ENCODE assay signal across 18 cellular contexts in the genomic region with DNA sequence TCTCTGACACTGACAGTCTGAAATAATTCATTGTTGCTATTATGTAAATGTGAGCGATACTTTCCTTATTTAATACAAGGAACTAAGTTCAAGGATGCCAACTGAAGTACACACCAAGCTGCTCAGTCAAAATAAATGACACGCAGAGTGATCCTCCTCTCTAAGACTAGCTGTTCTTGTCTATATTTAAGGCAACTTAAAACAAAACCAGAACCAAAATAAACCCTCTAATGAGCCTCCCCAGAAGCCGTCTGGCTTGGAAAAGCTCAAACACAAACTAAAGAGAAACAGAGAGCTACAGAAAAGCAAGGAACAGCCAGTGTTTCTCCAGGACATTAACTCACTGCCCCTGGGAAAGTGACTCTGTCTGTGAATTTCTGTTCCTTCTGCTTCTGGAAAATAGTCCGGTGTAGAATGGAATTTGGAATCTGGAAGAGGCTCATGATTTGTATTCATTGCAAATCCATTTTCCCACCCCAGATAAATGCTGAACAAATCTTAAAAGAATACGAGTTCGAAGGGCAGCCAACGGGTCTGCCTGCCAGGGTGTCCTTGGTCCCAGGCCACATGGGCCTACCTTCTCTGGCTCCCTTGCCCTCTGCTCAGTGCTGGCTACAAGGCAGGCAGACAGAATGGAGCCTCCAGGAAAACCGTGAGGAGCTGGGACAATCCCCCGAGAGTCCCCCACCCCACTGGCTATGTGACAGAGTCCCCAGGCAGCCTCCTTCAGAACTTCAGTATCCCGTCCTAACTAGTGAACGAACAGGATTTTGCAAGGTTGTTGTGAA. TPM values are rescaled to one million over a fixed set of nuclear protein-coding genes. Genes with fewer than 3 reads are reported as not detected.
DNase-seq lines count a peak whose midpoint lies in the region; TF ChIP-seq lines count a peak whose summit lies in the region.
"Had no signal": no experiment of that assay in that cellular context is flagged by ENCODE, and none has a peak within 500 bp of the region (broad histone marks: within the 10 kb centered on the region; RNA-seq: fewer than 3 reads in every experiment).

No MANE protein-coding gene starts in this region.

- H3K27ac Mint-ChIP-seq in activated T-helper 1 cell treated with anti-CD3 and anti-CD28 coated beads, Interleukin-12 subunit alpha, Interleukin-12 subunit beta, Interleukin-2, Interleukin-4 antibody, amounts not matched to agents 30 ng/mL and 10 ng/mL and 1 ng/mL, durations not matched to agents 14 hours and 24 hours and 36 hours = no peak overlapping the region
- H3K27ac Mint-ChIP-seq: CD8-positive, alpha-beta T cell had no signal

- H3K9me3 Mint-ChIP-seq in activated T-helper 1 cell treated with anti-CD3 and anti-CD28 coated beads, Interleukin-12 subunit alpha, Interleukin-12 subunit beta, Interleukin-2, Interleukin-4 antibody, amounts not matched to agents 30 ng/mL and 10 ng/mL and 1 ng/mL, durations not matched to agents 14 hours and 24 hours and 36 hours = no peaks in the 10 kb centered on the region
- H3K9me3 Mint-ChIP-seq: CD8-positive, alpha-beta T cell; neural progenitor cell had no signal

- no peaks in the 10 kb centered on the region for H3K36me3 ChIP-seq in rectal smooth muscle tissue (ENCODE audit: control insufficient read depth, insufficient read depth, low read length)
- no peaks in the 10 kb centered on the region for H3K36me3 ChIP-seq in vagina
- H3K36me3 ChIP-seq: brain microvascular endothelial cell, neural progenitor cell had no signal

- H3K9me3 ChIP-seq in vagina = no peaks in the 10 kb centered on the region

- no peak overlapping the region for H3K4me3 Mint-ChIP-seq in activated T-helper 1 cell treated with anti-CD3 and anti-CD28 coated beads, Interleukin-12 subunit alpha, Interleukin-12 subunit beta, Interleukin-2, Interleukin-4 antibody, amounts not matched to agents 30 ng/mL and 10 ng/mL and 1 ng/mL, durations not matched to agents 14 hours and 24 hours and 36 hours
- H3K4me3 Mint-ChIP-seq: CD8-positive, alpha-beta T cell; neural progenitor cell had no signal

- no peaks in the 10 kb centered on the region for H3K27me3 ChIP-seq in rectal smooth muscle tissue (ENCODE audit: control insufficient read depth, insufficient read depth, low read length)
- no peaks in the 10 kb centered on the region for H3K27me3 ChIP-seq in vagina
- H3K27me3 ChIP-seq: brain microvascular endothelial cell, neural progenitor cell had no signal

- no peak overlapping the region for H3K9ac ChIP-seq in rectal smooth muscle tissue (ENCODE audit: low read length)
- H3K9ac ChIP-seq: neural progenitor cell had no signal

- H3K27ac ChIP-seq in coronary artery (peak overlapping the region; percentile 84 to 90), rectal smooth muscle tissue (ENCODE audit: low read depth, low read length) (peak overlapping the region; percentile 35), vagina (peak overlapping the region; percentile 36)
- H3K27ac ChIP-seq: brain microvascular endothelial cell, neural progenitor cell had no signal

- DNase-seq in coronary artery (ENCODE audit: low spot score) (no peak), inferior parietal cortex (ENCODE audit: extremely low spot score) (peak; percentile 62), vagina (ENCODE audit: extremely low spot score in 2 of 2) (no peak), NK-92 (lab: John Stamatoyannopoulos, UW; ENCODE audit: unreplicated experiment) (no peak), iPS-NIHi11 (ENCODE audit: low spot score) (no peak)
- no peak for DNase-seq in activated T-helper 1 cell treated with anti-CD3 and anti-CD28 coated beads, Interleukin-12 subunit alpha, Interleukin-12 subunit beta, Interleukin-2, Interleukin-4 antibody, amounts not matched to agents 30 ng/mL and 10 ng/mL and 1 ng/mL, durations not matched to agents 14 hours and 24 hours and 36 hours (ENCODE audit: low spot score)
- DNase-seq: activated gamma-delta T cell treated with Interleukin-2 at 50 U/mL for 16 hours; brain microvascular endothelial cell; CD8-positive, alpha-beta T cell; kidney glomerular epithelial cell; NCI-H1694; NCI-H446 had no signal

- H3K4me3 ChIP-seq in coronary artery = no peak overlapping the region
- H3K4me3 ChIP-seq in rectal smooth muscle tissue (ENCODE audit: low read length) = no peak overlapping the region
- no peak overlapping the region for H3K4me3 ChIP-seq in vagina
- H3K4me3 ChIP-seq: neural progenitor cell, smooth muscle cell had no signal

- peaks cover 2% of the 10 kb centered on the region for H3K27me3 Mint-ChIP-seq in activated T-helper 1 cell treated with anti-CD3 and anti-CD28 coated beads, Interleukin-12 subunit alpha, Interleukin-12 subunit beta, Interleukin-2, Interleukin-4 antibody, amounts not matched to agents 30 ng/mL and 10 ng/mL and 1 ng/mL, durations not matched to agents 14 hours and 24 hours and 36 hours (ENCODE audit: insufficient read depth)

- TF ChIP-seq CTCF in coronary artery (IDR thresholded peaks at IDR 0.05) (no peak), vagina (IDR thresholded peaks at IDR 0.05) (no peak)

- TF ChIP-seq POLR2A in vagina (IDR thresholded peaks at IDR 0.05) = no peak

- H3K36me3 Mint-ChIP-seq in activated T-helper 1 cell treated with anti-CD3 and anti-CD28 coated beads, Interleukin-12 subunit alpha, Interleukin-12 subunit beta, Interleukin-2, Interleukin-4 antibody, amounts not matched to agents 30 ng/mL and 10 ng/mL and 1 ng/mL, durations not matched to agents 14 hours and 24 hours and 36 hours (ENCODE audit: low read depth) = no peaks in the 10 kb centered on the region
- H3K36me3 Mint-ChIP-seq: CD8-positive, alpha-beta T cell; neural progenitor cell had no signal

- H3K4me1 Mint-ChIP-seq in activated T-helper 1 cell treated with anti-CD3 and anti-CD28 coated beads, Interleukin-12 subunit alpha, Interleukin-12 subunit beta, Interleukin-2, Interleukin-4 antibody, amounts not matched to agents 30 ng/mL and 10 ng/mL and 1 ng/mL, durations not matched to agents 14 hours and 24 hours and 36 hours (ENCODE audit: low read depth) = no peaks in the 10 kb centered on the region

- H3K4me1 ChIP-seq in rectal smooth muscle tissue (ENCODE audit: control insufficient read depth, insufficient read depth, low read length) (peaks cover 2% of the 10 kb centered on the region), vagina (peaks cover 31% of the 10 kb centered on the region)

- intact Hi-C loops in vagina (cut with DNase I) = no loop called here
- intact Hi-C loops in activated T-helper 1 cell treated with anti-CD3 and anti-CD28 coated beads, Interleukin-12 subunit alpha, Interleukin-12 subunit beta, Interleukin-2, Interleukin-4 antibody, amounts not matched to agents 30 ng/mL and 10 ng/mL and 1 ng/mL, durations not matched to agents 14 hours and 24 hours and 36 hours (cut with micrococcal nuclease) = no loop called here

RNA-seq across cellular contexts. Expression of gene GGTA1, which starts 14.8 kb away (rescaled TPM):
- total RNA-seq in vagina = 18.4 TPM
- 0.12 and 0.16 TPM in 2 replicates for total RNA-seq in activated T-helper 1 cell treated with anti-CD3 and anti-CD28 coated beads, Interleukin-12 subunit alpha, Interleukin-12 subunit beta, Interleukin-2, Interleukin-4 antibody, amounts not matched to agents 30 ng/mL and 10 ng/mL and 1 ng/mL, durations not matched to agents 14 hours and 24 hours and 36 hours
- total RNA-seq: activated CD8-positive, alpha-beta memory T cell treated with anti-CD3 and anti-CD28 coated beads for 36 hours; CD8-positive, alpha-beta T cell; Daoy; endothelial cell of umbilical vein had no signal

Comparison
In these comparisons a context has a peak if more than half of its experiments do, and no peak if none do; other contexts are left out.
1. H3K27ac ChIP-seq: peak in every context shown above with its lines; median percentile 87 in coronary artery; 36 in vagina; 35 in rectal smooth muscle tissue.
2. RNA of gene GGTA1, which starts 14.8 kb away (total RNA-seq): 18.4 TPM in vagina (single experiment); 0.12 to 0.16 TPM in activated T-helper 1 cell treated with anti-CD3 and anti-CD28 coated beads, Interleukin-12 subunit alpha, Interleukin-12 subunit beta, Interleukin-2, Interleukin-4 antibody, amounts not matched to agents 30 ng/mL and 10 ng/mL and 1 ng/mL, durations not matched to agents 14 hours and 24 hours and 36 hours; every median in the first group is over 10 times any median in the second.